Comparison of ENCODE assay signal across 13 cellular contexts in the genomic region with DNA sequence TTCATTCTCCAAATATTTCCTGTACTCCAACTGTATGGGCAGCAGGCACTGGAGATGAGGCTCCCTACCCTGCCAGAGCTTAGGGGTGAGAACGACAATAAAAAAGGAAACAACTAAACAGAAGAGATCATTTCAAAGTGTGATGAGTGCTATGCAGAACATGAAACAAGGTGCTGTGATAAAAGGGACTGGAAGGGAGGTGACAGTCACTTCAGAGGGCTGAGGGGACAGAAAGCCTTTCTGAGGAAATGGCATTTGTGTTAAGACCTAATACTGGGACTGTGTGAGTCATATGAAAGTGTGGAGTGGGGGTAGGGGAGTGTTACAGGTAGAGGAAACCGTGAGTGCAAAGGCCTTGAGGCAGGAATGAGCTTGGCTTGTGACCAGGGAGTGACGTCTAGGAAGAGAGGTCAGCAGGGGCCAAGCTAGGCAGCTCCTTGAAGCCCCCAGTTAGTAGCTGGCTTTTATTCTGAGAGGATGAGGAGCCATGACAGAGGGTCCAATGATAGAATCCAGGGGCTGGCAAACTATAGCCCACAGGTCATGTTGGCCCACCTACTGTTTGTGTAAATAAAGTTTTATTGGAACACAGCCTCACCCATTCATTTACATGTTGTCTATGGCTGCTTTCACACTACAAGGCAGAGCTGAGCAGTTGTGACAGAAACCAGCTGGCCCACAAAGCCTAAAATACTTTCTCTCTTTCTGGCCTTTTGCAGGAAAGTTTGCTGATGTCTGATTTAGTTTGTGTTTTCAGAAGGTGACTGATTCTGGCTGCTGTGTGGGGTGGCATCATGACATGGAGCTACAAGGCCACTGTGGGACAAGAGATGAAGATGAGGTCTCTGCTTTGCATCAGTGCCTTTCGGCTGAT. TPM values are rescaled to one million over a fixed set of nuclear protein-coding genes. Genes with fewer than 3 reads are reported as not detected.
DNase-seq lines count a peak whose midpoint lies in the region; ATAC-seq and TF ChIP-seq lines count a peak whose summit lies in the region.
"Had no signal": no experiment of that assay in that cellular context is flagged by ENCODE, and none has a peak within 500 bp of the region (broad histone marks: within the 10 kb centered on the region; RNA-seq: fewer than 3 reads in every experiment).

No MANE protein-coding gene starts in this region.

- H3K27me3 ChIP-seq in RWPE2 (ENCODE audit: insufficient read depth, poor library complexity, severe bottlenecking): no peaks in the 10 kb centered on the region
- peaks cover 53% of the 10 kb centered on the region for H3K27me3 ChIP-seq in left ventricle myocardium inferior (ENCODE audit: low read depth)
- H3K27me3 ChIP-seq in H7 (ENCODE audit: control insufficient read depth, insufficient read depth, low read length): no peaks in the 10 kb centered on the region
- H3K27me3 ChIP-seq: BLaER1 treated with 17β-estradiol and CSF1 and Interleukin-3, amounts not matched to agents 10 nM and 100 nM; SJSA1 had no signal

- DNase-seq in LoVo (ENCODE audit: low spot score) (peak; percentile 11), RWPE2 (ENCODE audit: low spot score) (no peak), left ventricle myocardium inferior (no peak), renal cortical epithelial cell (ENCODE audit: low read depth) (peak; percentile 72), cerebellar cortex (ENCODE audit: low spot score) (no peak), H7 (no peak), GF-D8 (lab: John Stamatoyannopoulos, UW) (no peak)
- DNase-seq: anterior cingulate cortex; effector CD8-positive, alpha-beta T cell; NCI-H345 had no signal

- H3K9me3 ChIP-seq in RWPE2 (ENCODE audit: severe bottlenecking): peaks cover 9% of the 10 kb centered on the region
- H3K9me3 ChIP-seq in left ventricle myocardium inferior (replicated peaks): peaks cover 11% of the 10 kb centered on the region
- H3K9me3 ChIP-seq: SJSA1 had no signal

- peak; percentile 61 for ATAC-seq in RWPE2 (ENCODE audit: low read depth)
- ATAC-seq: stimulated activated memory B cell treated with anti-CD40 and anti-IgM and Interleukin-4, amounts not matched to agents 10 μg/mL and 1 μg/mL and 100 μg/mL, for 72 hours had no signal

- H3K4me1 ChIP-seq in RWPE2 (ENCODE audit: insufficient read depth, poor library complexity, severe bottlenecking) (peaks cover 19% of the 10 kb centered on the region), left ventricle myocardium inferior (peaks cover 54% of the 10 kb centered on the region)

- TF ChIP-seq CTCF in RWPE2 (IDR thresholded peaks at IDR 0.05; ENCODE audit: poor library complexity, severe bottlenecking) (no peak), left ventricle myocardium inferior (IDR thresholded peaks at IDR 0.05; ENCODE audit: borderline replicate concordance) (no peak)

- intact Hi-C loops in left ventricle myocardium inferior (cut with micrococcal nuclease): no loop called here

- H3K27ac ChIP-seq in RWPE2 (ENCODE audit: poor library complexity, severe bottlenecking) (peak overlapping the region; percentile 79), left ventricle myocardium inferior (replicated peaks) (peak overlapping the region; percentile 74)
- H3K27ac ChIP-seq: BLaER1 treated with 17β-estradiol and CSF1 and Interleukin-3, amounts not matched to agents 10 nM and 100 nM; SJSA1 had no signal

- no peaks in the 10 kb centered on the region for H3K36me3 ChIP-seq in RWPE2 (ENCODE audit: low read depth)
- H3K36me3 ChIP-seq in left ventricle myocardium inferior: no peaks in the 10 kb centered on the region
- no peaks in the 10 kb centered on the region for H3K36me3 ChIP-seq in H7 (replicated peaks; ENCODE audit: control insufficient read depth, insufficient read depth, low read length)
- H3K36me3 ChIP-seq: BLaER1 treated with 17β-estradiol and CSF1 and Interleukin-3, amounts not matched to agents 10 nM and 100 nM; SJSA1 had no signal

- H3K4me3 ChIP-seq in RWPE2 (ENCODE audit: severe bottlenecking) (no peak overlapping the region), left ventricle myocardium inferior (no peak overlapping the region), H7 (ENCODE audit: insufficient read depth, low read depth, low read length) (no peak overlapping the region)
- H3K4me3 ChIP-seq: BLaER1 treated with 17β-estradiol and CSF1 and Interleukin-3, amounts not matched to agents 10 nM and 100 nM; SJSA1 had no signal

RNA-seq across cellular contexts. Expression of a gene that starts 56.6 kb away (rescaled TPM):
- 16.8 TPM for total RNA-seq in left ventricle myocardium inferior
- 10.4 and 15.6 TPM in 2 replicates for total RNA-seq in renal cortical epithelial cell
- 17.0 and 17.9 TPM in 2 replicates for total RNA-seq in H7 (2014; rRNA removed; shearing (Covaris generic))

RNA-seq across cellular contexts. Expression of a gene that starts 56.8 kb away (rescaled TPM):
- 10.4 TPM for total RNA-seq in left ventricle myocardium inferior
- 31.8 and 135 TPM in 2 replicates for total RNA-seq in renal cortical epithelial cell
- 23.9 and 31.0 TPM in 2 replicates for total RNA-seq in H7 (2014; rRNA removed; shearing (Covaris generic))

Comparison
In these comparisons a context has a peak if more than half of its experiments do, and no peak if none do; other contexts are left out.
1. DNase-seq: peak in LoVo (single experiment) and renal cortical epithelial cell (single experiment); none in RWPE2 (single experiment), left ventricle myocardium inferior (single experiment), cerebellar cortex (single experiment), H7 (single experiment) and GF-D8 (single experiment).